ENCODE assay signal across 21 cellular contexts in the genomic region with DNA sequence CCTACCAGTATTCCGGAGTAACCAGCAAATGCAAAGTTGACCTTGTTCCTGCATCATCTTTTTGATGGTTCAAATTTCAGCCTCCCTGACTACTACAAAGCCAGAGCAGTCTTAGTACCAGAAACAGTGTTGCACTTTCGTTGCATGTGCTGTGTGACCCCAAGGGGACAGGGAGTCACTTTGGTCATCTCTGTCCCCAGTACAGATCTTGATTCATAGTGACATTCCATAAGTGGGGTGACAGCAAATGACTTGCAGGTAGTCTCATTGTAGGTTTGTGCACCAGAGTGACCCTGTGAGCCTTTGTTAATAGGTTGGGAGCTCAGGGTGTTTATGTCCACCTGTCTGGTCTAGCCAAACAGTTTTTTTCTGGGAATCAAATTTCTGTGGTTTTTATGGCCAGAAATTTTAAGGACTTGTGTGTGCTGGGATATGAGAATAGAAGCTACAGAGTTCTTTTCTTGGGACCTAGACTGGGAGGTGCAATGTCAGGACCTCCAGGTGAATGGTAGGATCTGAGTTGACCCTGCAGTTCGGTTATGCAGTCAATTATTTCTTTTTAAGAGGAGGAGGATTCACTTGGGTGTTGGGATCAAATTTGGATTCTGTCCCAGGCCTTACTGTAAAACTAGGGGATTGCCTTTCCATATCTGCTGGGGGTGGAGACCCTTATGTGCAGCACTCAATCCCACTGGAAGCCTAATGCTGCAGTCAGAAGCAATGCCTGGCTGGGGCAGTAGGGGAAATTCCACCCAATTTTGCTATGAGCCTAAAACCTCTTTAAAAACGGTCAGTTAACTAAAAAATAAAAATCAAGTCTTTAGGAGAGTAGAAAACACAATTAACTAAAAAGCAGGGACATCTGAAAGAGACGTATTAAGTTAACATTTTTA. TPM values are rescaled to one million over a fixed set of nuclear protein-coding genes. Genes with fewer than 3 reads are reported as not detected.
DNase-seq lines count a peak whose midpoint lies in the region; ATAC-seq, FAIRE-seq and TF ChIP-seq lines count a peak whose summit lies in the region.
"Had no signal": no experiment of that assay in that cellular context is flagged by ENCODE, and none has a peak within 500 bp of the region (broad histone marks: within the 10 kb centered on the region; RNA-seq: fewer than 3 reads in every experiment).

No MANE protein-coding gene starts in this region.

- ATAC-seq in A549 (no peak), memory B cell (ENCODE audit: low read depth) (no peak)
- ATAC-seq in CD8-positive, alpha-beta T cell, result peak; percentile 7
- ATAC-seq: activated CD8-positive, alpha-beta T cell treated with anti-CD3 and anti-CD28 coated beads for 36 hours had no signal

- H3K36me3 ChIP-seq in CD8-positive, alpha-beta T cell (ENCODE audit: insufficient read depth, low read length), result peaks cover 56% of the 10 kb centered on the region
- peaks cover 56% of the 10 kb centered on the region for H3K36me3 ChIP-seq in PC-9 (ENCODE audit: low read depth)

- H2AFZ ChIP-seq in PC-9, result no peak overlapping the region

- H3F3A ChIP-seq in PC-9 (ENCODE audit: insufficient read depth, low read depth), result peaks cover 99% of the 10 kb centered on the region

- TF ChIP-seq POLR2A in A549 (IDR thresholded peaks at IDR 0.05; ENCODE audit: low read length), result no peak

- WGBS in A549 (ENCODE audit: missing lambda C conversion rate), result 83% methylated on average over 5 of the region's 5 CpGs

- H3K4me3 ChIP-seq in A549 (no peak overlapping the region), PC-9 (no peak overlapping the region)
- H3K4me3 ChIP-seq in CD8-positive, alpha-beta T cell (ENCODE audit: low read depth, low read length), result no peak overlapping the region
- H3K4me3 ChIP-seq: vagina had no signal

- TF ChIP-seq CTCF in A549 (IDR thresholded peaks at IDR 0.05) (no peak), PC-9 (conservative IDR thresholded peaks at IDR 0.05) (no peak)
- no peak for TF ChIP-seq CTCF in CD8-positive, alpha-beta T cell (IDR thresholded peaks at IDR 0.05)

- intact Hi-C loops in CD8-positive, alpha-beta T cell (cut with DNase I, micrococcal nuclease), result loop anchor here in 1 of 2 experiments (2.0 kb wide), 1 partner anchor 41 kb away; a partner anchor contains a TSS
- intact Hi-C loops in PC-9 (cut with micrococcal nuclease; ENCODE audit: unreplicated experiment), result no loop called here

- TF ChIP-seq EP300 in A549 (IDR thresholded peaks at IDR 0.05), result no peak

- no peaks in the 10 kb centered on the region for H3K27me3 Mint-ChIP-seq in CD8-positive, alpha-beta T cell (ENCODE audit: low read depth)
- H3K27me3 Mint-ChIP-seq in memory B cell, result no peaks in the 10 kb centered on the region
- H3K27me3 Mint-ChIP-seq: activated CD8-positive, alpha-beta T cell treated with anti-CD3 and anti-CD28 coated beads for 36 hours had no signal

- DNase-seq in A549 (ENCODE audit: low read depth in 1 of 2, low spot score in 1 of 2) (no peak), PC-9 (no peak), memory B cell (ENCODE audit: low spot score in 2 of 2) (no peak), HuH-7.5 (ENCODE audit: low spot score) (no peak), RPMI8226 (no peak), HCEC 1CT (no peak)
- no peak for DNase-seq in CD8-positive, alpha-beta T cell
- DNase-seq: activated CD8-positive, alpha-beta T cell treated with anti-CD3 and anti-CD28 coated beads for 36 hours; amniotic stem cell; BE2C; DMS 273 treated with DMSO at 0.1 percent for 48 hours; effector memory CD4-positive, alpha-beta T cell; IMR-90; NCI-H187 treated with DMSO at 0.1 percent for 48 hours; NCI-H510A; posterior cingulate gyrus; SHP77; stimulated activated CD4-positive, alpha-beta T cell treated with anti-CD3 and anti-CD28 coated beads, Interleukin-2, amount 100 ng/mL, for 24 hours; WERI-Rb-1 had no signal

- FAIRE-seq in A549 (lab: Jason Lieb, UNC), result no peak

- H4K20me1 ChIP-seq in PC-9 (ENCODE audit: insufficient read depth), result peaks cover 64% of the 10 kb centered on the region

- POLR2A ChIA-PET in A549 (lab: Yijun Ruan, JAX) (interaction anchor here (1.1 to 5.3 kb wide), 4 partner anchors 9 to 240 kb away, joined by 3 to 66 read pairs (median 5); a partner anchor contains a TSS), PC-9 (lab: Charles Lee; ENCODE audit: unreplicated experiment) (interaction anchor here (0.5 to 0.6 kb wide), 3 partner anchors 28 to 623 kb away, joined by 4 to 15 read pairs (median 5); no protein-coding TSS in a partner anchor)
- POLR2A ChIA-PET in CD8-positive, alpha-beta T cell (lab: Charles Lee), result interaction anchor here (0.5 to 5.4 kb wide), 6 partner anchors 10 to 507 kb away, joined by 3 to 39 read pairs (median 4); a partner anchor contains a TSS

- no peak for TF ChIP-seq RAD21 in A549 (conservative IDR thresholded peaks at IDR 0.05 in 1 of 2, IDR thresholded peaks at IDR 0.05 in 1 of 2)

- no peaks in the 10 kb centered on the region for H3K27me3 ChIP-seq in CD8-positive, alpha-beta T cell (ENCODE audit: insufficient read depth, low read length)
- no peaks in the 10 kb centered on the region for H3K27me3 ChIP-seq in PC-9 (ENCODE audit: insufficient read depth, low read depth)
- H3K27me3 ChIP-seq: BE2C, vagina had no signal

- H3K4me3 Mint-ChIP-seq in CD8-positive, alpha-beta T cell, result no peak overlapping the region
- H3K4me3 Mint-ChIP-seq in memory B cell, result no peak overlapping the region
- H3K4me3 Mint-ChIP-seq: activated CD8-positive, alpha-beta T cell treated with anti-CD3 and anti-CD28 coated beads for 36 hours; T-helper 1 cell treated with Interleukin-12 subunit alpha and Interleukin-12 subunit beta and Interleukin-4 antibody, amounts not matched to agents 30 μg/mL and 1 μg/mL, for 36 hours had no signal

- peaks cover 61% of the 10 kb centered on the region for H3K36me3 Mint-ChIP-seq in CD8-positive, alpha-beta T cell
- peaks cover 30% of the 10 kb centered on the region for H3K36me3 Mint-ChIP-seq in memory B cell

- CTCF ChIA-PET in A549 (lab: Yijun Ruan, JAX) (interaction anchor here (0.6 to 3.8 kb wide), 12 partner anchors 8 to 649 kb away, joined by 3 to 27 read pairs (median 5); a partner anchor contains a TSS), PC-9 (lab: Charles Lee) (interaction anchor here (0.5 kb wide), 1 partner anchor 47 kb away, joined by 7 read pairs; no protein-coding TSS in a partner anchor)
- CTCF ChIA-PET in CD8-positive, alpha-beta T cell (lab: Charles Lee), result interaction anchor here (0.9 to 1.1 kb wide), 2 partner anchors 10 to 14 kb away, joined by 3 to 4 read pairs; no protein-coding TSS in a partner anchor

- no peaks in the 10 kb centered on the region for H3K9me2 ChIP-seq in PC-9 (ENCODE audit: insufficient read depth)

- H3K27ac Mint-ChIP-seq in CD8-positive, alpha-beta T cell, result no peak overlapping the region
- H3K27ac Mint-ChIP-seq in memory B cell, result peak overlapping the region; percentile 11
- H3K27ac Mint-ChIP-seq: T-helper 1 cell treated with Interleukin-12 subunit alpha and Interleukin-12 subunit beta and Interleukin-4 antibody, amounts not matched to agents 30 μg/mL and 1 μg/mL, for 36 hours had no signal

- H3K27ac ChIP-seq in A549 (no peak overlapping the region), PC-9 (peak overlapping the region; percentile 5; the same call in 1 of the 2 replicates)
- no peak overlapping the region for H3K27ac ChIP-seq in CD8-positive, alpha-beta T cell (ENCODE audit: low read depth, low read length)
- H3K27ac ChIP-seq: vagina, WERI-Rb-1 had no signal

- no peaks in the 10 kb centered on the region for H3K9me3 Mint-ChIP-seq in CD8-positive, alpha-beta T cell
- no peaks in the 10 kb centered on the region for H3K9me3 Mint-ChIP-seq in memory B cell
- H3K9me3 Mint-ChIP-seq: activated CD8-positive, alpha-beta T cell treated with anti-CD3 and anti-CD28 coated beads for 36 hours; T-helper 1 cell treated with Interleukin-12 subunit alpha and Interleukin-12 subunit beta and Interleukin-4 antibody, amounts not matched to agents 30 μg/mL and 1 μg/mL, for 36 hours had no signal

- H3K4me2 ChIP-seq in A549 (no peak overlapping the region), PC-9 (no peak overlapping the region)

- BruUV-seq in PC-9 (replicated peaks; lab: Mats Ljungman, UMichigan), result no TSS peak

- H3K79me2 ChIP-seq in PC-9 (ENCODE audit: low read depth), result peaks cover 21% of the 10 kb centered on the region

- no peaks in the 10 kb centered on the region for H3K4me1 ChIP-seq in A549
- H3K4me1 ChIP-seq in CD8-positive, alpha-beta T cell (ENCODE audit: insufficient read depth, low read length), result no peaks in the 10 kb centered on the region
- peaks cover 6% of the 10 kb centered on the region; the same call in 1 of the 2 replicates for H3K4me1 ChIP-seq in PC-9 (replicated peaks; ENCODE audit: insufficient read depth)
- H3K4me1 ChIP-seq: BE2C, vagina had no signal

- peaks cover 27% of the 10 kb centered on the region for H3K4me1 Mint-ChIP-seq in CD8-positive, alpha-beta T cell (ENCODE audit: low read depth)
- H3K4me1 Mint-ChIP-seq in memory B cell, result peaks cover 8% of the 10 kb centered on the region

- H3K9me3 ChIP-seq in A549, result no peaks in the 10 kb centered on the region
- no peaks in the 10 kb centered on the region for H3K9me3 ChIP-seq in CD8-positive, alpha-beta T cell (ENCODE audit: low read length)
- no peaks in the 10 kb centered on the region for H3K9me3 ChIP-seq in PC-9 (ENCODE audit: insufficient read depth, low read depth)
- H3K9me3 ChIP-seq: BE2C, vagina had no signal

TF ChIP-seq in A549, 52 proteins besides CTCF, POLR2A, EP300 and RAD21 (continues in another document):
- TF ChIP-seq POLR2AphosphoS2 (conservative IDR thresholded peaks at IDR 0.05; ENCODE audit: low read length), result peak; percentile 88
- TF ChIP-seq HOXB13 (CRISPR knock-in tag; IDR thresholded peaks at IDR 0.05; ENCODE audit: low read depth), result no peak
- TF ChIP-seq FOSB (CRISPR knock-in tag; IDR thresholded peaks at IDR 0.05), result no peak

RNA-seq across cellular contexts. Expression of a gene that starts 10.1 kb away (rescaled TPM):
- polyA plus RNA-seq in A549 (2011; rRNA removed), result 509 and 591 TPM in 2 replicates
- polyA plus RNA-seq in A549 (2012; cell fraction: cytosol; rRNA removed), result 193 and 219 TPM in 2 replicates
- polyA plus RNA-seq in A549 (2012; cell fraction: nucleus; rRNA removed), result 137 and 145 TPM in 2 replicates
- polyA plus RNA-seq in A549 (2017; fragmentation: RNase III; extraction: RNeasy Plus Mini Kit Qiagen cat#74134 plus additional on column Dnase treatment), result 276 to 288 TPM (median 281 TPM) in 3 replicates
- 204 and 274 TPM in 2 replicates for polyA minus RNA-seq in A549 (2011; rRNA and poly(A)+ RNA removed)
- 100 to 1,000 TPM; 711 to 754 TPM for total RNA-seq in CD8-positive, alpha-beta T cell
- total RNA-seq in PC-9 (2021), result 310 and 330 TPM in 2 replicates

RNA-seq across cellular contexts. Expression of a gene that starts 41.1 kb away (rescaled TPM):
- 89.9 and 97.6 TPM in 2 replicates for polyA plus RNA-seq in A549 (2011; rRNA removed)
- 48.8 and 54.3 TPM in 2 replicates for polyA plus RNA-seq in A549 (2012; cell fraction: cytosol; rRNA removed)
- polyA plus RNA-seq in A549 (2012; cell fraction: nucleus; rRNA removed), result 70.3 and 84.2 TPM in 2 replicates
- polyA plus RNA-seq in A549 (2017; fragmentation: RNase III; extraction: RNeasy Plus Mini Kit Qiagen cat#74134 plus additional on column Dnase treatment), result 59.7 to 66.2 TPM (median 60.4 TPM) in 3 replicates
- 65.6 and 74.0 TPM in 2 replicates for polyA minus RNA-seq in A549 (2011; rRNA and poly(A)+ RNA removed)
- 100 to 1,000 TPM; 123 to 124 TPM for total RNA-seq in CD8-positive, alpha-beta T cell
- 189 and 191 TPM in 2 replicates for total RNA-seq in PC-9 (2021)
